27 cellular contexts compared by ENCODE assay signal in genomic region chr2:71772510-71773172, GRCh38.
"Had no signal": no experiment of that assay in that cellular context is flagged by ENCODE, and none has a peak within 500 bp of the region (broad histone marks: within the 10 kb centered on the region; RNA-seq: fewer than 3 reads in every experiment).

No MANE protein-coding gene starts in this region.

- H3K9me3 Mint-ChIP-seq: stimulated activated naive CD8-positive, alpha-beta T cell treated with anti-CD3 and anti-CD28 coated beads, Interleukin-15, Interleukin-2, amounts not matched to agents 100 ng/mL and 50 ng/mL, for 24 hours had no signal

- DNase-seq: naive thymus-derived CD8-positive, alpha-beta T cell; occipital lobe; ovary; posterior cingulate gyrus; psoas muscle; right cardiac atrium; right lobe of liver; sigmoid colon; small intestine; stimulated activated CD4-positive, alpha-beta T cell treated with anti-CD3 and anti-CD28 coated beads, Interleukin-15, amount 100 ng/mL, for 24 hours; stimulated activated CD4-positive, alpha-beta T cell treated with anti-CD3 and anti-CD28 coated beads, Interleukin-2, amount 100 ng/mL, for 24 hours; stimulated activated CD4-positive, alpha-beta T cell treated with anti-CD3 and anti-CD28 coated beads, Interleukin-2, amount 100 ng/mL, for 48 hours; stimulated activated CD4-positive, alpha-beta T cell treated with anti-CD3 and anti-CD28 coated beads, Interleukin-4, amount 100 ng/mL, for 24 hours; stimulated activated naive B cell treated with anti-CD40 and anti-IgM and Interleukin-4, amounts not matched to agents 10 μg/mL and 1 μg/mL and 100 μg/mL, for 72 hours; stimulated activated naive CD4-positive, alpha-beta T cell treated with Interleukin-2 at 50 U/mL for 16 hours; stomach; thyroid gland; trophoblast cell; upper lobe of left lung; uterus had no signal

- H3K27ac Mint-ChIP-seq: naive thymus-derived CD8-positive, alpha-beta T cell; nephron; neural progenitor cell; progenitor cell of endocrine pancreas; stimulated activated effector memory CD8-positive, alpha-beta T cell treated with anti-CD3 and anti-CD28 coated beads, Interleukin-12 subunit alpha, Interleukin-12 subunit beta, amount 100 ng/mL, for 72 hours; stimulated activated naive B cell treated with anti-CD40 and anti-IgM and Interleukin-4, amounts not matched to agents 10 μg/mL and 1 μg/mL and 100 μg/mL, for 72 hours; stimulated activated naive CD8-positive, alpha-beta T cell treated with anti-CD3 and anti-CD28 coated beads, Interleukin-15, Interleukin-2, amounts not matched to agents 100 ng/mL and 50 ng/mL, for 24 hours had no signal

- H3K36me3 Mint-ChIP-seq: naive thymus-derived CD8-positive, alpha-beta T cell; neural progenitor cell; stimulated activated effector memory CD8-positive, alpha-beta T cell treated with anti-CD3 and anti-CD28 coated beads, Interleukin-12 subunit alpha, Interleukin-12 subunit beta, amount 100 ng/mL, for 72 hours; stimulated activated naive B cell treated with anti-CD40 and anti-IgM and Interleukin-4, amounts not matched to agents 10 μg/mL and 1 μg/mL and 100 μg/mL, for 72 hours had no signal

- H3K4me3 ChIP-seq: neural progenitor cell, ovary, psoas muscle, right lobe of liver, sigmoid colon, stomach, thoracic aorta, thyroid gland, tibial nerve, upper lobe of left lung, uterus had no signal

- H3K27me3 Mint-ChIP-seq: stimulated activated naive B cell treated with anti-CD40 and anti-IgM and Interleukin-4, amounts not matched to agents 10 μg/mL and 1 μg/mL and 100 μg/mL, for 72 hours; stimulated activated naive CD8-positive, alpha-beta T cell treated with anti-CD3 and anti-CD28 coated beads, Interleukin-15, Interleukin-2, amounts not matched to agents 100 ng/mL and 50 ng/mL, for 24 hours had no signal

- H3K4me1 Mint-ChIP-seq: naive thymus-derived CD8-positive, alpha-beta T cell; nephron; neural progenitor cell; stimulated activated effector memory CD8-positive, alpha-beta T cell treated with anti-CD3 and anti-CD28 coated beads, Interleukin-12 subunit alpha, Interleukin-12 subunit beta, amount 100 ng/mL, for 72 hours; stimulated activated naive B cell treated with anti-CD40 and anti-IgM and Interleukin-4, amounts not matched to agents 10 μg/mL and 1 μg/mL and 100 μg/mL, for 72 hours had no signal

- FAIRE-seq: small intestine had no signal

- ATAC-seq: naive thymus-derived CD8-positive, alpha-beta T cell; psoas muscle; right cardiac atrium; right lobe of liver; stimulated activated effector memory CD8-positive, alpha-beta T cell treated with anti-CD3 and anti-CD28 coated beads, Interleukin-12 subunit alpha, Interleukin-12 subunit beta, amount 100 ng/mL, for 72 hours; stimulated activated naive B cell treated with anti-CD40 and anti-IgM and Interleukin-4, amounts not matched to agents 10 μg/mL and 1 μg/mL and 100 μg/mL, for 72 hours had no signal

- H3K4me3 Mint-ChIP-seq: naive thymus-derived CD8-positive, alpha-beta T cell; nephron; neural progenitor cell; stimulated activated effector memory CD8-positive, alpha-beta T cell treated with anti-CD3 and anti-CD28 coated beads, Interleukin-12 subunit alpha, Interleukin-12 subunit beta, amount 100 ng/mL, for 72 hours; stimulated activated naive B cell treated with anti-CD40 and anti-IgM and Interleukin-4, amounts not matched to agents 10 μg/mL and 1 μg/mL and 100 μg/mL, for 72 hours; stimulated activated naive CD8-positive, alpha-beta T cell treated with anti-CD3 and anti-CD28 coated beads, Interleukin-15, Interleukin-2, amounts not matched to agents 100 ng/mL and 50 ng/mL, for 24 hours had no signal
